Comparison of ENCODE assay signal across 13 cellular contexts in genomic region chr19:56096665-56097064, GRCh38. TPM values are rescaled to one million over a fixed set of nuclear protein-coding genes. Genes with fewer than 3 reads are reported as not detected.
DNase-seq lines count a peak whose midpoint lies in the region; ATAC-seq and TF ChIP-seq lines count a peak whose summit lies in the region.
"Had no signal": no experiment of that assay in that cellular context is flagged by ENCODE, and none has a peak within 500 bp of the region (broad histone marks: within the 10 kb centered on the region; RNA-seq: fewer than 3 reads in every experiment).

No MANE protein-coding gene starts in this region.

- peaks cover 6% of the 10 kb centered on the region for H3K79me1 ChIP-seq in H9 (ENCODE audit: insufficient read depth, low read depth, low read length, poor library complexity, severe bottlenecking)

- H3K27ac Mint-ChIP-seq in H9 = no peak overlapping the region
- H3K27ac Mint-ChIP-seq: B cell; CD4-positive, alpha-beta memory T cell had no signal

- ATAC-seq in right cardiac atrium (peak; percentile 41 to 48), HG02938 (IDR thresholded peaks at IDR 0.05; ENCODE audit: unreplicated experiment) (no peak)
- ATAC-seq: HCT116 had no signal

- H3K4me2 ChIP-seq in H9 (ENCODE audit: insufficient read depth, insufficient read length, low read length) (no peak overlapping the region), osteoblast (ENCODE audit: insufficient read depth, low read length) (no peak overlapping the region)

- H4K8ac ChIP-seq in H9 (replicated peaks; ENCODE audit: insufficient read length, low read depth, low read length) = no peak overlapping the region

- H3K27me3 Mint-ChIP-seq in H9 (ENCODE audit: low read depth) = no peaks in the 10 kb centered on the region
- H3K27me3 Mint-ChIP-seq: B cell; CD4-positive, alpha-beta memory T cell had no signal

- in situ Hi-C loops in GM13976 (cut with MboI; ENCODE audit: low sequenced_read_pairs, unreplicated experiment) = no loop called here

- WGBS in H9 (ENCODE audit: extremely low coverage, insufficient read length, low lambda C conversion rate) = no CpG with 5 or more reads among the region's 13 CpGs
- WGBS in right cardiac atrium = 50% methylated on average over 13 of the region's 13 CpGs

- no peak overlapping the region for H3T11ph ChIP-seq in H9 (ENCODE audit: low read length)

- H3K4me1 Mint-ChIP-seq in H9 = peaks cover 10 to 11% of the 10 kb centered on the region in 2 experiments; a peak in 3 of 4 replicates

- no peaks in the 10 kb centered on the region for H3K9me3 ChIP-seq in H9 (ENCODE audit: control insufficient read depth, low read depth, low read length)
- no peaks in the 10 kb centered on the region for H3K9me3 ChIP-seq in cardiac muscle cell (ENCODE audit: low read depth)
- H3K9me3 ChIP-seq in right cardiac atrium (ENCODE audit: control insufficient read depth, low read length) = no peaks in the 10 kb centered on the region
- no peaks in the 10 kb centered on the region for H3K9me3 ChIP-seq in osteoblast (ENCODE audit: low read depth, low read length)

- H3K4me1 ChIP-seq in H9 (ENCODE audit: insufficient read depth, low read length) (no peaks in the 10 kb centered on the region), cardiac muscle cell (ENCODE audit: low read depth) (no peaks in the 10 kb centered on the region), right cardiac atrium (ENCODE audit: control insufficient read depth, insufficient read depth, low read length) (peaks cover 6% of the 10 kb centered on the region), osteoblast (ENCODE audit: insufficient read depth, low read length) (no peaks in the 10 kb centered on the region)

- peak overlapping the region; percentile 25 for H3K18ac ChIP-seq in H9 (ENCODE audit: insufficient read length, low read depth, low read length)

- H3K4ac ChIP-seq in H9 (ENCODE audit: low read depth, low read length) = no peak overlapping the region

- DNase-seq in H9 (no peak), cardiac muscle cell (ENCODE audit: low read depth in 1 of 2, low spot score in 1 of 2) (no peak), right cardiac atrium (no peak), osteoblast (ENCODE audit: insufficient read length, low spot score, missing footprints) (peak; percentile 45), GM13976 (ENCODE audit: low spot score) (no peak)
- no peak for DNase-seq in activated CD4-positive, CD25-positive, alpha-beta regulatory T cell treated with anti-CD3 and anti-CD28 coated beads, Interleukin-2, amount 50 U/mL, for 72 hours
- DNase-seq: C1 segment of cervical spinal cord; CD4-positive, alpha-beta memory T cell; DMS79; IMR-90 had no signal

- no peak overlapping the region for H2BK5ac ChIP-seq in H9 (ENCODE audit: insufficient read length, low read length)

- H2BK20ac ChIP-seq in H9 (ENCODE audit: low read depth, low read length, poor library complexity, severe bottlenecking) = no peak overlapping the region

- no peaks in the 10 kb centered on the region for H3K23me2 ChIP-seq in H9 (ENCODE audit: insufficient read length, low read depth, low read length, poor library complexity, severe bottlenecking)

- intact Hi-C loops in right cardiac atrium (cut with DNase I) = no loop called here

- H3K36me3 Mint-ChIP-seq in H9 (ENCODE audit: insufficient read depth in 1 of 3, low read depth in 3 of 3) = peaks cover 45 to 57% (median 57%) of the 10 kb centered on the region in 3 experiments

- H4K20me1 ChIP-seq in H9 (ENCODE audit: control insufficient read depth, insufficient read depth, insufficient read length) (peaks cover 2% of the 10 kb centered on the region), osteoblast (ENCODE audit: insufficient read depth, low read length) (peaks cover 29% of the 10 kb centered on the region)

- no peak overlapping the region for H3K56ac ChIP-seq in H9 (ENCODE audit: insufficient read length, low read depth, low read length)

- no peak overlapping the region for H2AFZ ChIP-seq in H9 (ENCODE audit: low read length)
- H2AFZ ChIP-seq in osteoblast (ENCODE audit: low read length) = no peak overlapping the region

- H3K36me3 ChIP-seq in cardiac muscle cell = no peaks in the 10 kb centered on the region
- H3K36me3 ChIP-seq in osteoblast (ENCODE audit: insufficient read depth, low read length) = peaks cover 13% of the 10 kb centered on the region

- no peak overlapping the region for H4K5ac ChIP-seq in H9 (ENCODE audit: insufficient read length, low read depth, low read length)

- H3K4me3 ChIP-seq in cardiac muscle cell (no peak overlapping the region), right cardiac atrium (ENCODE audit: low read length) (no peak overlapping the region), osteoblast (ENCODE audit: insufficient read depth, low read length) (no peak overlapping the region)

- H2AK5ac ChIP-seq in H9 (ENCODE audit: insufficient read length, low read length) = no peak overlapping the region

- no peak overlapping the region for H4K91ac ChIP-seq in H9 (ENCODE audit: insufficient read length, low read depth, low read length)

- no peak overlapping the region for H2BK12ac ChIP-seq in H9 (ENCODE audit: insufficient read length, low read depth, low read length)

- H3K27me3 ChIP-seq in H9 (ENCODE audit: insufficient read depth, low read length) = no peaks in the 10 kb centered on the region
- no peaks in the 10 kb centered on the region for H3K27me3 ChIP-seq in cardiac muscle cell
- H3K27me3 ChIP-seq in right cardiac atrium (ENCODE audit: control insufficient read depth, insufficient read depth) = no peaks in the 10 kb centered on the region
- H3K27me3 ChIP-seq in osteoblast (ENCODE audit: insufficient read depth, low read length) = no peaks in the 10 kb centered on the region

- H3K14ac ChIP-seq in H9 (ENCODE audit: insufficient read depth, low read length) = no peak overlapping the region

- no peak overlapping the region for H2BK120ac ChIP-seq in H9 (ENCODE audit: low read depth, low read length, poor library complexity, severe bottlenecking)

- peaks cover 8 to 12% of the 10 kb centered on the region in 2 experiments; a peak in 3 of 5 replicates for H3K9me3 Mint-ChIP-seq in H9
- H3K9me3 Mint-ChIP-seq: CD4-positive, alpha-beta memory T cell had no signal

- H3K9ac ChIP-seq in H9 (ENCODE audit: extremely low read depth, insufficient read length, low read length) = no peak overlapping the region

- H3K27ac ChIP-seq in H9 (ENCODE audit: insufficient read length, low read depth, low read length) = no peak overlapping the region
- H3K27ac ChIP-seq in cardiac muscle cell = peak overlapping the region; percentile 36
- H3K27ac ChIP-seq in right cardiac atrium (ENCODE audit: low read length) = no peak overlapping the region
- H3K27ac ChIP-seq in osteoblast (ENCODE audit: low read depth, low read length) = no peak overlapping the region

- no peak overlapping the region for H3K23ac ChIP-seq in H9 (ENCODE audit: insufficient read length, low read depth, low read length)

- H3K79me2 ChIP-seq in H9 (ENCODE audit: insufficient read depth, low read length) (no peaks in the 10 kb centered on the region; the same call in 1 of the 2 replicates), osteoblast (ENCODE audit: insufficient read depth, low read length) (peaks cover 78% of the 10 kb centered on the region)

- no peak for TF ChIP-seq CTCF in H9 (conservative IDR thresholded peaks at IDR 0.05)
- TF ChIP-seq CTCF in cardiac muscle cell (IDR thresholded peaks at IDR 0.05; ENCODE audit: low read depth, low read length) = no peak
- no peak for TF ChIP-seq CTCF in osteoblast (IDR thresholded peaks at IDR 0.05; ENCODE audit: extremely low read depth, low read depth, low read length)
- no peak for TF ChIP-seq CTCF in GM13976 (IDR thresholded peaks at IDR 0.05; ENCODE audit: borderline replicate concordance, control extremely low read depth, extremely low read depth, insufficient read depth, missing control alignments)

- H3K4me3 Mint-ChIP-seq in H9 = no peak overlapping the region
- H3K4me3 Mint-ChIP-seq: B cell; CD4-positive, alpha-beta memory T cell had no signal

- H2BK15ac ChIP-seq in H9 (ENCODE audit: low read depth, low read length) = no peak overlapping the region

RNA-seq across cellular contexts. Expression of gene ZNF787, which starts 24.4 kb away (rescaled TPM):
- total RNA-seq in H9 (2021) = 54.6 and 55.8 TPM in 2 replicates
- total RNA-seq in cardiac muscle cell = 43.0 and 45.5 TPM in 2 replicates
- 29.2 and 34.9 TPM in 2 replicates for polyA plus RNA-seq in cardiac muscle cell
- total RNA-seq in right cardiac atrium = 10 to 100 TPM; 22.0 to 29.2 (median 26.2) TPM
- polyA plus RNA-seq in right cardiac atrium = 25.4 TPM
- 23.6 and 27.5 TPM in 2 replicates for total RNA-seq in osteoblast

RNA-seq across cellular contexts. Expression of gene ZNF444, which starts 44.4 kb away (rescaled TPM):
- total RNA-seq in H9 (2021) (48.8 and 49.7 TPM in 2 replicates), cardiac muscle cell (67.8 and 72.8 TPM in 2 replicates), right cardiac atrium (10 to 100 TPM; 19.3 to 29.3 (median 23.1) TPM), osteoblast (13.0 and 16.6 TPM in 2 replicates)
- polyA plus RNA-seq in cardiac muscle cell (71.8 and 88.4 TPM in 2 replicates), right cardiac atrium (20.0 TPM)
